Comparison of ENCODE assay signal across 9 cellular contexts in genomic region chr1:179167955-179168354, GRCh38.
"Had no signal": no experiment of that assay in that cellular context is flagged by ENCODE, and none has a peak within 500 bp of the region (broad histone marks: within the 10 kb centered on the region; RNA-seq: fewer than 3 reads in every experiment).

No MANE protein-coding gene starts in this region.

- H3K9me3 Mint-ChIP-seq: GM23338, HFFc6, IgD-negative memory B cell had no signal

- H3K4me2 ChIP-seq: GM23338 had no signal

- H3K4me3 Mint-ChIP-seq: GM23338, HFFc6, IgD-negative memory B cell had no signal

- H2AFZ ChIP-seq: GM23338 had no signal

- H3K27ac Mint-ChIP-seq: GM23338 had no signal

- FAIRE-seq: H1, H54, HepG2 had no signal

- ATAC-seq: GM23338, HCT116, HepG2 had no signal

- H3K27me3 Mint-ChIP-seq: IgD-negative memory B cell had no signal

- DNase-seq: HFFc6 had no signal

- H3K27ac ChIP-seq: HL-60 had no signal

- H3K36me3 ChIP-seq: HAP-1 had no signal

- H3K4me3 ChIP-seq: GM23338, HAP-1 had no signal

- H3K9me3 ChIP-seq: HAP-1 had no signal
